Comparison of ENCODE assay signal across 20 cellular contexts in the genomic region with DNA sequence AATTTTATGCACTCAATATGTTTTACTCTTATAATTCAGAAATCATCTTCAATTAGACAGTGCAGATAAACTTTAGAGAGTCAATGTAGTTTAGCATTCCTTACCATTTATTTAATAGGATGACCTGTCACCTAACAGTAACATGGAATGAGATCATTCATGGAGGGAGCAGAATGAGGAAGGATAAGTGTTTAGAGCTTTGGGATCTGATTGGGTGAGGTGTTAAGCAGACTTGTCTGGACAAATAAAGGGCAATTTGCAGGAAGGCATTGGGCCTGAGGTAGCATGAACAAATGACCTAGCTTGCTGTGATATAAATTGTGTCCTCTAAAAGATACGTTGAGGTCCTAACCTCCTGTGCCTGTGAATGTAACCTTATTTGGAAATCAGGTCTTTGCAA.
DNase-seq lines count a peak whose midpoint lies in the region; ATAC-seq lines count a peak whose summit lies in the region.
"Had no signal": no experiment of that assay in that cellular context is flagged by ENCODE, and none has a peak within 500 bp of the region (broad histone marks: within the 10 kb centered on the region; RNA-seq: fewer than 3 reads in every experiment).

No MANE protein-coding gene starts in this region.

- no peaks in the 10 kb centered on the region for H3K36me3 Mint-ChIP-seq in T-helper 17 cell (ENCODE audit: low read depth)
- H3K36me3 Mint-ChIP-seq in activated T-cell treated with anti-CD3 and anti-CD28 coated beads, Interleukin-2, amount 50 U/mL, for 4 hours (ENCODE audit: insufficient read depth): no peaks in the 10 kb centered on the region
- H3K36me3 Mint-ChIP-seq: CD14-positive monocyte had no signal

- H3K9me3 ChIP-seq in T-helper 17 cell (ENCODE audit: control insufficient read depth, low read length, poor library complexity, severe bottlenecking): no peaks in the 10 kb centered on the region
- H3K9me3 ChIP-seq: BLaER1 had no signal

- DNase-seq in NCI-H146 (lab: John Stamatoyannopoulos, UW) (peak; percentile 46), NCI-H146 treated with DMSO at 0.1 percent for 48 hours (lab: John Stamatoyannopoulos, UW; ENCODE audit: unreplicated experiment) (no peak), DMS53 treated with DMSO at 0.1 percent for 48 hours (lab: John Stamatoyannopoulos, UW; ENCODE audit: unreplicated experiment) (peak; percentile 26), T-helper 17 cell (no peak), kidney tubule cell (ENCODE audit: low spot score) (peak; percentile 2)
- DNase-seq in activated T-cell treated with anti-CD3 and anti-CD28 coated beads, Interleukin-2, amount 50 U/mL, for 4 hours: no peak
- DNase-seq: 8988T; CD4-positive, alpha-beta memory T cell; DMS79; GDM1; GOT3; H7; HFFc6 had no signal

- H3K27ac Mint-ChIP-seq in T-helper 17 cell: peak overlapping the region; percentile 5
- H3K27ac Mint-ChIP-seq: CD14-positive monocyte; CD4-positive, alpha-beta memory T cell; HFFc6; IgD-negative memory B cell had no signal

- H3K9me3 Mint-ChIP-seq in activated T-cell treated with anti-CD3 and anti-CD28 coated beads, Interleukin-2, amount 50 U/mL, for 4 hours: no peaks in the 10 kb centered on the region
- H3K9me3 Mint-ChIP-seq: IgD-negative memory B cell had no signal

- H3K4me1 Mint-ChIP-seq in T-helper 17 cell: no peaks in the 10 kb centered on the region
- H3K4me1 Mint-ChIP-seq in activated T-cell treated with anti-CD3 and anti-CD28 coated beads, Interleukin-2, amount 50 U/mL, for 4 hours (ENCODE audit: low read depth): no peaks in the 10 kb centered on the region
- H3K4me1 Mint-ChIP-seq: CD14-positive monocyte; CD4-positive, alpha-beta memory T cell had no signal

- H3K27me3 Mint-ChIP-seq in T-helper 17 cell: no peaks in the 10 kb centered on the region
- no peaks in the 10 kb centered on the region for H3K27me3 Mint-ChIP-seq in activated T-cell treated with anti-CD3 and anti-CD28 coated beads, Interleukin-2, amount 50 U/mL, for 4 hours (ENCODE audit: low read depth)
- H3K27me3 Mint-ChIP-seq: CD4-positive, alpha-beta memory T cell; IgD-negative memory B cell had no signal

- no peak overlapping the region for H3K4me3 Mint-ChIP-seq in T-helper 17 cell
- H3K4me3 Mint-ChIP-seq in activated T-cell treated with anti-CD3 and anti-CD28 coated beads, Interleukin-2, amount 50 U/mL, for 4 hours: no peak overlapping the region
- H3K4me3 Mint-ChIP-seq: CD14-positive monocyte; CD4-positive, alpha-beta memory T cell; HFFc6; IgD-negative memory B cell had no signal

- ATAC-seq in T-helper 17 cell (no peak), HG03280 (IDR thresholded peaks at IDR 0.05; ENCODE audit: unreplicated experiment) (no peak), GM18502 (IDR thresholded peaks at IDR 0.05; ENCODE audit: poor library complexity, unreplicated experiment) (no peak)
- no peak for ATAC-seq in activated T-cell treated with anti-CD3 and anti-CD28 coated beads, Interleukin-2, amount 50 U/mL, for 4 hours
- ATAC-seq: HCT116, HepG2 had no signal

Comparison
In these comparisons a context has a peak if more than half of its experiments do, and no peak if none do; other contexts are left out.
1. DNase-seq: peak in NCI-H146 (single experiment), DMS53 treated with DMSO at 0.1 percent for 48 hours (single experiment) and kidney tubule cell (single experiment); none in NCI-H146 treated with DMSO at 0.1 percent for 48 hours (single experiment), T-helper 17 cell (0 of 3) and activated T-cell treated with anti-CD3 and anti-CD28 coated beads, Interleukin-2, amount 50 U/mL, for 4 hours (single experiment).